Comparison of ENCODE assay signal across 1 cellular context in genomic region chr9:134870311-134870694, GRCh38.
TF ChIP-seq lines count a peak whose summit lies in the region.

No MANE protein-coding gene starts in this region.

TF ChIP-seq in IMR-90, 13 proteins besides CTCF, POLR2A, EP300 and RAD21 (continued from another document):
- TF ChIP-seq CHD1 (IDR thresholded peaks at IDR 0.05; ENCODE audit: low read depth, low read length) = no peak
